In the genomic region with DNA sequence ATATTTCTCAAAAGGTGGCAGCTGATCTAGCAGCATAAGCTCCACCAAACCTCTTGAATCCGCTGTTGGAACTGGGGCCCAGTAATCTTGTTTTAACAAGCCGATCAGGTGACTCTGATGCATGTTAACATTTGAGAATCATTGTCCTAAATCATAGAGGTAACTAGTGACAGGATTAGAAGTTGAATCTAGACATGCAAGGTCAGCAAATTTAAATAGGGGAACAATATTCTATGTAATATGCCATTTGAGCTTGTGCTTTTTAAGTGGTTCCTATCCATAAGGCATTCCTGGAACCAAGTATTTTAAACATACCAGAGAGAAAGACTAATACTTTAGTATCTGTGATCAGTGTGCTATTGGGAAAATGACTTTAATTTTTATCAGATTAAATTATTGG, we compare ENCODE assay signal across 31 cellular contexts.
"Had no signal": no experiment of that assay in that cellular context is flagged by ENCODE, and none has a peak within 500 bp of the region (broad histone marks: within the 10 kb centered on the region; RNA-seq: fewer than 3 reads in every experiment).

No MANE protein-coding gene starts in this region.

- H3K36me3 ChIP-seq: brain microvascular endothelial cell had no signal

- H3K27ac ChIP-seq: brain microvascular endothelial cell, VCaP had no signal

- DNase-seq: activated B cell treated with CpG ODN at 0.5 μM for 24 hours; activated CD4-positive, alpha-beta memory T cell treated with anti-CD3 and anti-CD28 coated beads for 36 hours; activated CD4-positive, alpha-beta T cell treated with anti-CD3 and anti-CD28 coated beads for 4 hours; activated CD4-positive, alpha-beta T cell treated with anti-CD3 and anti-CD28 coated beads, Interleukin-2, amount 50 U/mL, for 1 hour; activated CD4-positive, CD25-positive, alpha-beta regulatory T cell treated with anti-CD3 and anti-CD28 coated beads, Interleukin-2, amount 50 U/mL, for 72 hours; activated CD8-positive, alpha-beta memory T cell treated with anti-CD3 and anti-CD28 coated beads, Interleukin-2, amount 50 U/mL, for 48 hours; activated effector memory CD4-positive, alpha-beta T cell treated with Interleukin-2 at 50 U/mL for 16 hours; activated naive CD4-positive, alpha-beta T cell treated with anti-CD3 and anti-CD28 coated beads, Interleukin-2, amount 10 ng/mL, durations not matched to agents 7 days and 5 days; activated T-cell treated with anti-CD3 and anti-CD28 coated beads, Interleukin-2, amount 50 U/mL, for 48 hours; amniotic stem cell; aorta; brain microvascular endothelial cell; NCI-H1092 treated with DMSO at 0.1 percent for 48 hours; NCI-H1417; NCI-H146; NCI-H187; NCI-H2029 treated with DMSO at 0.1 percent for 48 hours; NCI-H2107; NCI-H2171; NCI-H226; NCI-H446 treated with DMSO at 0.1 percent for 48 hours; NCI-H526; NCI-H748 treated with DMSO at 0.1 percent for 48 hours; Right ventricle myocardium superior; SW 1271; T-helper 1 cell; T-helper 2 cell; T-helper 9 cell had no signal

- H3K36me3 Mint-ChIP-seq: activated CD4-positive, alpha-beta memory T cell treated with anti-CD3 and anti-CD28 coated beads for 36 hours; activated naive CD4-positive, alpha-beta T cell treated with anti-CD3 and anti-CD28 coated beads, Interleukin-2, amount 10 ng/mL, durations not matched to agents 7 days and 5 days; activated naive CD8-positive, alpha-beta T cell had no signal

- H3K9me3 Mint-ChIP-seq: activated B cell treated with CpG ODN at 0.5 μM for 24 hours; activated naive CD4-positive, alpha-beta T cell treated with anti-CD3 and anti-CD28 coated beads, Interleukin-2, amount 10 ng/mL, durations not matched to agents 7 days and 5 days had no signal

- H3K27me3 Mint-ChIP-seq: activated B cell treated with CpG ODN at 0.5 μM for 24 hours; activated CD4-positive, alpha-beta memory T cell treated with anti-CD3 and anti-CD28 coated beads for 36 hours; activated naive CD4-positive, alpha-beta T cell treated with anti-CD3 and anti-CD28 coated beads, Interleukin-2, amount 10 ng/mL, durations not matched to agents 7 days and 5 days; activated naive CD8-positive, alpha-beta T cell; central memory CD8-positive, alpha-beta T cell had no signal

- H3K4me1 Mint-ChIP-seq: activated B cell treated with CpG ODN at 0.5 μM for 24 hours; activated naive CD4-positive, alpha-beta T cell treated with anti-CD3 and anti-CD28 coated beads, Interleukin-2, amount 10 ng/mL, durations not matched to agents 7 days and 5 days; central memory CD8-positive, alpha-beta T cell had no signal

- H3K27me3 ChIP-seq: brain microvascular endothelial cell had no signal

- H3K4me3 Mint-ChIP-seq: activated B cell treated with CpG ODN at 0.5 μM for 24 hours; activated CD4-positive, alpha-beta memory T cell treated with anti-CD3 and anti-CD28 coated beads for 36 hours; activated naive CD4-positive, alpha-beta T cell treated with anti-CD3 and anti-CD28 coated beads, Interleukin-2, amount 10 ng/mL, durations not matched to agents 7 days and 5 days; activated naive CD8-positive, alpha-beta T cell; central memory CD8-positive, alpha-beta T cell had no signal

- H3K27ac Mint-ChIP-seq: activated B cell treated with CpG ODN at 0.5 μM for 24 hours; activated CD4-positive, alpha-beta memory T cell treated with anti-CD3 and anti-CD28 coated beads for 36 hours; activated naive CD4-positive, alpha-beta T cell treated with anti-CD3 and anti-CD28 coated beads, Interleukin-2, amount 10 ng/mL, durations not matched to agents 7 days and 5 days; activated naive CD8-positive, alpha-beta T cell had no signal
